Comparison of ENCODE assay signal across 10 cellular contexts in the genomic region with DNA sequence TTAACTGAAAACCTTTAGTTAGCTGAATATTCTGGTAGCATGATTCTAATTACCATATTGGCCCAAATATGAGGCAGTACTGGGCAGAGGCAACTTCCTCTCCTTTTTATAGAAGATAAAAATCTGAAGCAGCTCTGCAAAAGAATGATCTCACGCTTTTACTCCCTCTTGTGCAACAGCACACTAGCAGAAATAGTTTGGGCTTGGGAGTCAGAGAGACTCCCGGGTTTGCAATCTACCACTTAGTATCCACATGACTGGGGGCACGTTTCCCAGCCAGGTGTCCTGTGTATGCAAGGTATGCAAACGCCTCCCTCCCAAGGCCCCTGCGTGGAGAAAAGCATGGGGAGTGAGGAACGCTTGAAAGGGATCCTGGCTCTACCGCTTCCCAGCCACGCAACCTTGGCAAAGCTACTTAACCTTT. TPM values are rescaled to one million over a fixed set of nuclear protein-coding genes. Genes with fewer than 3 reads are reported as not detected.
DNase-seq lines count a peak whose midpoint lies in the region; ATAC-seq and TF ChIP-seq lines count a peak whose summit lies in the region.
"Had no signal": no experiment of that assay in that cellular context is flagged by ENCODE, and none has a peak within 500 bp of the region (broad histone marks: within the 10 kb centered on the region; RNA-seq: fewer than 3 reads in every experiment).

No MANE protein-coding gene starts in this region.

- H3K4me3 ChIP-seq in HEK293 (ENCODE audit: low read depth, low read length) (no peak overlapping the region), adipocyte (ENCODE audit: low read length) (no peak overlapping the region)

- no peak for TF ChIP-seq CTCF in HEK293 (tag by site-specific recombination; IDR thresholded peaks at IDR 0.05)

- DNase-seq in adipocyte (ENCODE audit: low read depth) (peak; percentile 90), left cardiac atrium (no peak), stromal cell of bone marrow (ENCODE audit: low read depth) (peak; percentile 29), GDM1 (lab: John Stamatoyannopoulos, UW) (no peak), DMS153 treated with DMSO at 0.1 percent for 48 hours (lab: John Stamatoyannopoulos, UW; ENCODE audit: unreplicated experiment) (no peak), C1 segment of cervical spinal cord (lab: John Stamatoyannopoulos, UW) (no peak)
- DNase-seq: NCI-H1092 treated with DMSO at 0.1 percent for 48 hours had no signal

- POLR2A ChIA-PET in HEK293 (lab: Yijun Ruan, JAX) = no interaction called here

- ATAC-seq in left cardiac atrium (peak; percentile 66 to 82), GM19023 (IDR thresholded peaks at IDR 0.05; ENCODE audit: unreplicated experiment) (no peak)

- intact Hi-C loops in left cardiac atrium (cut with DNase I) = no loop called here

- no peak overlapping the region for H3K9ac ChIP-seq in adipocyte (ENCODE audit: low read length)

- no peaks in the 10 kb centered on the region for H3K9me3 ChIP-seq in HEK293 (ENCODE audit: control insufficient read depth, insufficient read depth, low read depth, low read length)
- no peaks in the 10 kb centered on the region for H3K9me3 ChIP-seq in adipocyte (ENCODE audit: control insufficient read depth, low read length)

- no peaks in the 10 kb centered on the region for H3K27me3 ChIP-seq in adipocyte (replicated peaks; ENCODE audit: control insufficient read depth, insufficient read depth, low read length)

- H3K36me3 ChIP-seq in HEK293 (ENCODE audit: control insufficient read depth in 2 of 2, insufficient read depth in 1 of 2, low read length in 2 of 2) (peaks cover 0 to 30% of the 10 kb centered on the region in 2 experiments; a peak in 1 of 3 replicates), adipocyte (ENCODE audit: control insufficient read depth, insufficient read depth, low read length, severe bottlenecking) (peaks cover 63% of the 10 kb centered on the region)

- H3K4me1 ChIP-seq in HEK293 (ENCODE audit: control insufficient read depth, insufficient read depth, low read length) = no peaks in the 10 kb centered on the region
- peaks cover 18% of the 10 kb centered on the region for H3K4me1 ChIP-seq in adipocyte (ENCODE audit: control insufficient read depth, insufficient read depth, low read length)

- CTCF ChIA-PET in HEK293 (lab: Yijun Ruan, JAX) = interaction anchor here (0.6 to 1.0 kb wide), 2 partner anchors 138 to 181 kb away, joined by 3 to 4 read pairs; no protein-coding TSS in a partner anchor

- H3K27ac ChIP-seq in HEK293 (ENCODE audit: extremely low read depth, low read depth, low read length) = no peak overlapping the region
- H3K27ac ChIP-seq: RWPE1 had no signal

TF ChIP-seq in HEK293, 187 proteins besides CTCF, POLR2A, EP300 and RAD21:
- 0 out of 2 replicates have a peak, but pooled peaks have one; percentile 15 for TF ChIP-seq SCRT2 (tag by site-specific recombination; IDR thresholded peaks at IDR 0.05)
- TF ChIP-seq ZNF571 (tag by site-specific recombination; IDR thresholded peaks at IDR 0.05) = no peak
- TF ChIP-seq, protein P1, sequence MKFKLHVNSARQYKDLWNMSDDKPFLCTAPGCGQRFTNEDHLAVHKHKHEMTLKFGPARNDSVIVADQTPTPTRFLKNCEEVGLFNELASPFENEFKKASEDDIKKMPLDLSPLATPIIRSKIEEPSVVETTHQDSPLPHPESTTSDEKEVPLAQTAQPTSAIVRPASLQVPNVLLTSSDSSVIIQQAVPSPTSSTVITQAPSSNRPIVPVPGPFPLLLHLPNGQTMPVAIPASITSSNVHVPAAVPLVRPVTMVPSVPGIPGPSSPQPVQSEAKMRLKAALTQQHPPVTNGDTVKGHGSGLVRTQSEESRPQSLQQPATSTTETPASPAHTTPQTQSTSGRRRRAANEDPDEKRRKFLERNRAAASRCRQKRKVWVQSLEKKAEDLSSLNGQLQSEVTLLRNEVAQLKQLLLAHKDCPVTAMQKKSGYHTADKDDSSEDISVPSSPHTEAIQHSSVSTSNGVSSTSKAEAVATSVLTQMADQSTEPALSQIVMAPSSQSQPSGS (tag by site-specific recombination; IDR thresholded peaks at IDR 0.05; ENCODE audit: low read depth) = no peak
- TF ChIP-seq ZNF114 (tag by site-specific recombination; IDR thresholded peaks at IDR 0.05) = no peak
- TF ChIP-seq ZNF48 (tag by site-specific recombination; IDR thresholded peaks at IDR 0.05) = no peak
- TF ChIP-seq ZNF670 (tag by site-specific recombination; IDR thresholded peaks at IDR 0.05; ENCODE audit: low read depth) = no peak
- TF ChIP-seq, protein P2, sequence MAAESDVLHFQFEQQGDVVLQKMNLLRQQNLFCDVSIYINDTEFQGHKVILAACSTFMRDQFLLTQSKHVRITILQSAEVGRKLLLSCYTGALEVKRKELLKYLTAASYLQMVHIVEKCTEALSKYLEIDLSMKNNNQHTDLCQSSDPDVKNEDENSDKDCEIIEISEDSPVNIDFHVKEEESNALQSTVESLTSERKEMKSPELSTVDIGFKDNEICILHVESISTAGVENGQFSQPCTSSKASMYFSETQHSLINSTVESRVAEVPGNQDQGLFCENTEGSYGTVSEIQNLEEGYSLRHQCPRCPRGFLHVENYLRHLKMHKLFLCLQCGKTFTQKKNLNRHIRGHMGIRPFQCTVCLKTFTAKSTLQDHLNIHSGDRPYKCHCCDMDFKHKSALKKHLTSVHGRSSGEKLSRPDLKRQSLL (tag by site-specific recombination; IDR thresholded peaks at IDR 0.05) = no peak

RNA-seq across cellular contexts. Expression of a gene that starts 47.2 kb away (rescaled TPM):
- total RNA-seq in left cardiac atrium = 100 to 1,000 TPM; 110 to 180 TPM

Comparison
In these comparisons a context has a peak if more than half of its experiments do, and no peak if none do; other contexts are left out.
1. DNase-seq: peak in adipocyte (single experiment) and stromal cell of bone marrow (single experiment); none in left cardiac atrium (single experiment), GDM1 (single experiment), DMS153 treated with DMSO at 0.1 percent for 48 hours (single experiment) and C1 segment of cervical spinal cord (0 of 14).